ENCODE assay signal across 29 cellular contexts in genomic region chr2:134099273-134099672, GRCh38.
"Had no signal": no experiment of that assay in that cellular context is flagged by ENCODE, and none has a peak within 500 bp of the region (broad histone marks: within the 10 kb centered on the region; RNA-seq: fewer than 3 reads in every experiment).

No MANE protein-coding gene starts in this region.

- ATAC-seq: activated T-cell treated with anti-CD3 and anti-CD28 coated beads, Interleukin-2, amount 50 U/mL, for 72 hours; activated T-helper 17 cell treated with anti-CD3 and anti-CD28 coated beads, Interleukin-2, amount 50 U/mL, for 72 hours; body of pancreas; effector memory CD8-positive, alpha-beta T cell; foreskin keratinocyte; gastroesophageal sphincter had no signal

- DNase-seq: activated CD4-positive, alpha-beta memory T cell treated with anti-CD3 and anti-CD28 coated beads, Interleukin-2, amount 10 ng/mL, durations not matched to agents 7 days and 5 days; activated CD4-positive, alpha-beta T cell treated with anti-CD3 and anti-CD28 coated beads for 4 hours; activated CD4-positive, alpha-beta T cell treated with anti-CD3 and anti-CD28 coated beads, Interleukin-2, amount 10 ng/mL, durations not matched to agents 7 days and 5 days; activated CD4-positive, alpha-beta T cell treated with anti-CD3 and anti-CD28 coated beads, Interleukin-2, amount 50 U/mL, for 4 hours; activated CD4-positive, CD25-positive, alpha-beta regulatory T cell; activated CD4-positive, CD25-positive, alpha-beta regulatory T cell treated with anti-CD3 and anti-CD28 coated beads, Interleukin-2, amount 50 U/mL, for 72 hours; activated CD8-positive, alpha-beta memory T cell treated with anti-CD3 and anti-CD28 coated beads, Interleukin-2, amount 50 U/mL, for 48 hours; activated effector memory CD4-positive, alpha-beta T cell treated with Interleukin-2 at 50 U/mL for 16 hours; activated gamma-delta T cell treated with Interleukin-2 at 50 U/mL for 16 hours; activated naive CD4-positive, alpha-beta T cell treated with anti-CD3 and anti-CD28 coated beads, Interleukin-2, amount 50 U/mL, for 16 hours; activated naive CD4-positive, alpha-beta T cell treated with Interleukin-2 at 50 U/mL for 16 hours; activated T-cell treated with anti-CD3 and anti-CD28 coated beads for 4 hours; activated T-cell treated with anti-CD3 and anti-CD28 coated beads, Interleukin-2, amount 50 U/mL, for 24 hours; activated T-cell treated with anti-CD3 and anti-CD28 coated beads, Interleukin-2, amount 50 U/mL, for 72 hours; adrenal gland; amygdala; aorta; body of pancreas; caudate nucleus; cortex of kidney; dermis blood vessel endothelial cell; effector CD4-positive, alpha-beta T cell; effector memory CD8-positive, alpha-beta T cell; erythroblast; foreskin keratinocyte; T-helper 2 cell had no signal

- H3K27me3 ChIP-seq: adrenal gland, body of pancreas, esophagus muscularis mucosa, gastroesophageal sphincter had no signal

- H3K27ac ChIP-seq: adrenal gland, body of pancreas, esophagus muscularis mucosa, foreskin keratinocyte, gastroesophageal sphincter had no signal

- H3K4me1 ChIP-seq: adrenal gland, body of pancreas, esophagus muscularis mucosa, foreskin keratinocyte, gastroesophageal sphincter had no signal

- H3K9me3 ChIP-seq: adrenal gland, body of pancreas, esophagus muscularis mucosa, gastroesophageal sphincter had no signal

- H3K4me3 ChIP-seq: adrenal gland, body of pancreas, esophagus muscularis mucosa, gastroesophageal sphincter had no signal

- H3K36me3 ChIP-seq: adrenal gland, esophagus muscularis mucosa, gastroesophageal sphincter had no signal
